Comparison of ENCODE assay signal across 15 cellular contexts in genomic region chr19:4673726-4674125, GRCh38. TPM values are rescaled to one million over a fixed set of nuclear protein-coding genes. Genes with fewer than 3 reads are reported as not detected.
DNase-seq lines count a peak whose midpoint lies in the region; FAIRE-seq and TF ChIP-seq lines count a peak whose summit lies in the region.
"Had no signal": no experiment of that assay in that cellular context is flagged by ENCODE, and none has a peak within 500 bp of the region (broad histone marks: within the 10 kb centered on the region; RNA-seq: fewer than 3 reads in every experiment).

No MANE protein-coding gene starts in this region.

- H3K27ac ChIP-seq in RWPE1 (peak overlapping the region; percentile 100), endothelial cell of umbilical vein (ENCODE audit: insufficient read depth, low read depth, low read length) (no peak overlapping the region)
- H3K27ac ChIP-seq: C4-2B, GM23248 had no signal

- H4K20me1 ChIP-seq in endothelial cell of umbilical vein (replicated peaks; ENCODE audit: control insufficient read depth, extremely low read depth, insufficient read depth, low read length): no peaks in the 10 kb centered on the region

- peak; percentile 30 for TF ChIP-seq POLR2A in endothelial cell of umbilical vein (IDR thresholded peaks at IDR 0.05; ENCODE audit: low read depth, low read length)

- no peak for DNase-seq in RWPE1 (ENCODE audit: low spot score)
- no peak for DNase-seq in endothelial cell of umbilical vein (ENCODE audit: low read depth, low spot score)
- DNase-seq in nephron progenitor cell: no peak
- no peak for DNase-seq in stimulated activated CD8-positive, alpha-beta memory T cell treated with anti-CD3 and anti-CD28 coated beads, Interleukin-4, amount 100 ng/mL, for 48 hours
- DNase-seq in GM19239 (ENCODE audit: insufficient read length, low spot score): no peak
- no peak for DNase-seq in posterior vena cava (ENCODE audit: low spot score)
- DNase-seq: BE2C, DMS79, GM23248 had no signal

- CTCF ChIA-PET in RWPE1 (lab: Yijun Ruan, JAX) (no interaction called here), endothelial cell of umbilical vein (lab: Charles Lee) (no interaction called here)

- TF ChIP-seq CTCF in RWPE1 (conservative IDR thresholded peaks at IDR 0.05; ENCODE audit: low read depth) (no peak), endothelial cell of umbilical vein (IDR thresholded peaks at IDR 0.05; ENCODE audit: extremely low read depth in 1 of 2, insufficient read depth in 1 of 2, low read depth in 1 of 2, low read length in 2 of 2) (no peak), nephron progenitor cell (IDR thresholded peaks at IDR 0.05) (no peak)

- peaks cover 37% of the 10 kb centered on the region for H3K4me1 Mint-ChIP-seq in nephron progenitor cell

- no peak overlapping the region for H3K4me2 ChIP-seq in endothelial cell of umbilical vein (ENCODE audit: insufficient read depth, low read length)
- H3K4me2 ChIP-seq: A549 had no signal

- peaks cover 4% of the 10 kb centered on the region for H3K27me3 Mint-ChIP-seq in nephron progenitor cell (ENCODE audit: low read depth, poor library complexity)
- H3K27me3 Mint-ChIP-seq: CD4-positive, alpha-beta memory T cell had no signal

- H3K9me3 Mint-ChIP-seq in nephron progenitor cell: no peaks in the 10 kb centered on the region
- H3K9me3 Mint-ChIP-seq: CD4-positive, alpha-beta memory T cell had no signal

- H3K4me1 ChIP-seq in endothelial cell of umbilical vein (ENCODE audit: control insufficient read depth, extremely low read depth, insufficient read depth, low read length): peaks cover 12% of the 10 kb centered on the region

- no peaks in the 10 kb centered on the region for H3K9me1 ChIP-seq in endothelial cell of umbilical vein (replicated peaks; ENCODE audit: control insufficient read depth, extremely low read depth, insufficient read depth, low read length)

- H3K36me3 ChIP-seq in endothelial cell of umbilical vein (ENCODE audit: control insufficient read depth in 2 of 2, extremely low read depth in 1 of 2, insufficient read depth in 2 of 2, low read length in 2 of 2): peaks cover 2 to 12% of the 10 kb centered on the region in 2 experiments

- no TSS peak for BruUV-seq in endothelial cell of umbilical vein (replicated peaks; lab: Mats Ljungman, UMichigan)

- H3K79me2 ChIP-seq in endothelial cell of umbilical vein (ENCODE audit: control insufficient read depth, insufficient read depth, low read length): peaks cover 11% of the 10 kb centered on the region

- no peak overlapping the region for H3K4me3 ChIP-seq in endothelial cell of umbilical vein (replicated peaks in 1 of 3; ENCODE audit: insufficient read depth in 1 of 3, low read depth in 1 of 3, low read length in 3 of 3)
- H3K4me3 ChIP-seq: A549, GM12878, GM23248 had no signal

- no peak overlapping the region for H2AFZ ChIP-seq in endothelial cell of umbilical vein (ENCODE audit: low read depth, low read length)
- H2AFZ ChIP-seq: GM23248 had no signal

- FAIRE-seq in endothelial cell of umbilical vein (lab: Jason Lieb, UNC) (no peak), GM19239 (lab: Jason Lieb, UNC) (no peak)
- FAIRE-seq: A549, GM12878, GM18507, H54 had no signal

- H3K9me3 ChIP-seq in endothelial cell of umbilical vein (replicated peaks; ENCODE audit: control insufficient read depth, insufficient read depth, low read length): no peaks in the 10 kb centered on the region
- H3K9me3 ChIP-seq: A549, BE2C had no signal

- no peak overlapping the region for H3K4me3 Mint-ChIP-seq in nephron progenitor cell
- H3K4me3 Mint-ChIP-seq: CD4-positive, alpha-beta memory T cell had no signal

- no peaks in the 10 kb centered on the region for H3K27me3 ChIP-seq in endothelial cell of umbilical vein (ENCODE audit: control insufficient read depth in 2 of 2, insufficient read depth in 2 of 2, low read length in 2 of 2)
- H3K27me3 ChIP-seq: BE2C had no signal

- POLR2A ChIA-PET in RWPE1 (lab: Yijun Ruan, JAX; ENCODE audit: low non-redundant PET) (no interaction called here), endothelial cell of umbilical vein (lab: Charles Lee) (no interaction called here)

- peak overlapping the region; percentile 69 for H3K27ac Mint-ChIP-seq in nephron progenitor cell

- peaks cover 12% of the 10 kb centered on the region for H3K36me3 Mint-ChIP-seq in nephron progenitor cell (ENCODE audit: low read depth)

- no peak overlapping the region for H3K9ac ChIP-seq in endothelial cell of umbilical vein (replicated peaks; ENCODE audit: extremely low read depth, insufficient read depth, low read length)
- H3K9ac ChIP-seq: GM23248 had no signal

- dilution Hi-C loops in endothelial cell of umbilical vein (cut with MboI; ENCODE audit: extremely low pct_ligation_motif_present, low sequenced_read_pairs): no loop called here

- intact Hi-C loops in endothelial cell of umbilical vein (cut with micrococcal nuclease) (loop anchor here (5.0 kb wide), 1 partner anchor 39 kb away; no protein-coding TSS in a partner anchor), posterior vena cava (cut with DNase I) (no loop called here)

TF ChIP-seq in endothelial cell of umbilical vein, 7 proteins besides CTCF, POLR2A, EP300 and RAD21:
- no peak for TF ChIP-seq EZH2 (IDR thresholded peaks at IDR 0.05; ENCODE audit: borderline replicate concordance, low read depth, low read length, severe bottlenecking)

RNA-seq across cellular contexts. Expression of gene MYDGF, which starts 3.6 kb away (rescaled TPM):
- total RNA-seq in endothelial cell of umbilical vein (187 and 191 TPM in 2 replicates), posterior vena cava (10 to 100 TPM; 66.3 to 75.9 TPM)
- polyA plus RNA-seq in endothelial cell of umbilical vein: 337 and 358 TPM in 2 replicates
- 276 and 354 TPM in 2 replicates for polyA plus RNA-seq in endothelial cell of umbilical vein (2011; cell fraction: cytosol; rRNA removed)
- polyA plus RNA-seq in endothelial cell of umbilical vein (2011; cell fraction: nucleus; rRNA removed): 112 and 113 TPM in 2 replicates
- 316 and 352 TPM in 2 replicates for polyA plus RNA-seq in endothelial cell of umbilical vein (2012)
- polyA minus RNA-seq in endothelial cell of umbilical vein: 78.9 and 81.8 TPM in 2 replicates
- polyA minus RNA-seq in endothelial cell of umbilical vein (2011; cell fraction: cytosol; rRNA and poly(A)+ RNA removed): 54.6 TPM
- 20.1 and 38.7 TPM in 2 replicates for polyA minus RNA-seq in endothelial cell of umbilical vein (2011; cell fraction: nucleus; rRNA and poly(A)+ RNA removed)

RNA-seq across cellular contexts. Expression of gene TNFAIP8L1, which starts 34.4 kb away (rescaled TPM):
- total RNA-seq in endothelial cell of umbilical vein (53.7 and 56.1 TPM in 2 replicates), posterior vena cava (1 to 10 TPM; 5.7 to 6.1 TPM)
- polyA plus RNA-seq in endothelial cell of umbilical vein: 40.0 and 44.8 TPM in 2 replicates
- 33.4 and 37.4 TPM in 2 replicates for polyA plus RNA-seq in endothelial cell of umbilical vein (2011; cell fraction: cytosol; rRNA removed)
- 19.3 and 19.4 TPM in 2 replicates for polyA plus RNA-seq in endothelial cell of umbilical vein (2011; cell fraction: nucleus; rRNA removed)
- 21.5 and 29.8 TPM in 2 replicates for polyA plus RNA-seq in endothelial cell of umbilical vein (2012)
- 32.6 and 35.4 TPM in 2 replicates for polyA minus RNA-seq in endothelial cell of umbilical vein
- 1.2 TPM for polyA minus RNA-seq in endothelial cell of umbilical vein (2011; cell fraction: cytosol; rRNA and poly(A)+ RNA removed)
- 15.8 and 24.1 TPM in 2 replicates for polyA minus RNA-seq in endothelial cell of umbilical vein (2011; cell fraction: nucleus; rRNA and poly(A)+ RNA removed)

RNA-seq across cellular contexts. Expression of gene DPP9, which starts 49.9 kb away (rescaled TPM):
- total RNA-seq in endothelial cell of umbilical vein: 87.6 and 98.0 TPM in 2 replicates
- polyA plus RNA-seq in endothelial cell of umbilical vein: 31.5 and 38.3 TPM in 2 replicates
- 20.3 TPM in 2 replicates for polyA plus RNA-seq in endothelial cell of umbilical vein (2011; cell fraction: cytosol; rRNA removed)
- 34.8 and 37.6 TPM in 2 replicates for polyA plus RNA-seq in endothelial cell of umbilical vein (2011; cell fraction: nucleus; rRNA removed)
- 52.3 and 53.6 TPM in 2 replicates for polyA plus RNA-seq in endothelial cell of umbilical vein (2012)
- 17.5 and 24.7 TPM in 2 replicates for polyA minus RNA-seq in endothelial cell of umbilical vein
- polyA minus RNA-seq in endothelial cell of umbilical vein (2011; cell fraction: cytosol; rRNA and poly(A)+ RNA removed): 17.6 TPM
- 25.6 and 54.2 TPM in 2 replicates for polyA minus RNA-seq in endothelial cell of umbilical vein (2011; cell fraction: nucleus; rRNA and poly(A)+ RNA removed)
- total RNA-seq in posterior vena cava: 10 to 100 TPM; 42.1 to 50.3 TPM
